In genomic region chr1:208256556-208256955, GRCh38 we compare ENCODE assay signal across 18 cellular contexts. TPM values are rescaled to one million over a fixed set of nuclear protein-coding genes. Genes with fewer than 3 reads are reported as not detected.
DNase-seq lines count a peak whose midpoint lies in the region; ATAC-seq and TF ChIP-seq lines count a peak whose summit lies in the region.
"Had no signal": no experiment of that assay in that cellular context is flagged by ENCODE, and none has a peak within 500 bp of the region (broad histone marks: within the 10 kb centered on the region; RNA-seq: fewer than 3 reads in every experiment).

No MANE protein-coding gene starts in this region.

- no peaks in the 10 kb centered on the region for H3K9me3 ChIP-seq in smooth muscle cell (replicated peaks; ENCODE audit: low read depth)
- H3K9me3 ChIP-seq: HAP-1, SJCRH30 had no signal

- H3K4me2 ChIP-seq in KMS-11, result peak overlapping the region; percentile 46; the same call in 1 of the 2 replicates
- H3K4me2 ChIP-seq in smooth muscle cell, result no peak overlapping the region

- H3K36me3 ChIP-seq in KMS-11 (ENCODE audit: insufficient read depth), result no peaks in the 10 kb centered on the region
- no peaks in the 10 kb centered on the region for H3K36me3 ChIP-seq in smooth muscle cell (ENCODE audit: low read depth)
- H3K36me3 ChIP-seq: HAP-1, SJCRH30 had no signal

- H3K27me3 ChIP-seq in KMS-11 (ENCODE audit: insufficient read depth, low read depth) (no peaks in the 10 kb centered on the region), smooth muscle cell (ENCODE audit: low read depth) (no peaks in the 10 kb centered on the region)
- H3K27me3 ChIP-seq: SJCRH30 had no signal

- H3K9ac ChIP-seq in KMS-11 (no peak overlapping the region), smooth muscle cell (ENCODE audit: low read depth) (no peak overlapping the region)

- ATAC-seq in HG02852 (IDR thresholded peaks at IDR 0.05; ENCODE audit: unreplicated experiment), result no peak
- ATAC-seq: K562 had no signal

- H4K20me1 ChIP-seq in KMS-11 (ENCODE audit: insufficient read depth) (no peaks in the 10 kb centered on the region), smooth muscle cell (ENCODE audit: low read depth) (no peaks in the 10 kb centered on the region)

- DNase-seq in SK-MEL-5 (ENCODE audit: low read depth, low spot score) (peak; percentile 80), fibroblast of gingiva (ENCODE audit: low read depth) (peak; percentile 69), smooth muscle cell (lab: John Stamatoyannopoulos, UW; ENCODE audit: unreplicated experiment) (no peak)
- no peak for DNase-seq in stimulated activated CD4-positive, alpha-beta T cell treated with anti-CD3 and anti-CD28 coated beads, Interleukin-1b, Interleukin-23, amount 100 ng/mL, for 48 hours
- no peak for DNase-seq in activated effector memory CD4-positive, alpha-beta T cell treated with anti-CD3 and anti-CD28 coated beads, Interleukin-2, amount 50 U/mL, for 16 hours
- DNase-seq: ACHN; C1 segment of cervical spinal cord; CD8-positive, alpha-beta memory T cell; DMS53; NCI-H1417 treated with DMSO at 0.1 percent for 48 hours; NCI-H187 treated with DMSO at 0.1 percent for 48 hours; NCI-H345; NCI-H524 treated with DMSO at 0.1 percent for 48 hours had no signal

- in situ Hi-C loops in SK-MEL-5 (cut with HindIII; ENCODE audit: low pct_unique_long_range_greater_than_20kb, low sequenced_read_pairs), result no loop called here

- H3F3A ChIP-seq in smooth muscle cell (ENCODE audit: low read depth), result peaks cover 18% of the 10 kb centered on the region

- TF ChIP-seq CTCF in KMS-11 (conservative IDR thresholded peaks at IDR 0.05; ENCODE audit: low read depth, low read length) (no peak), smooth muscle cell (IDR thresholded peaks at IDR 0.05; ENCODE audit: borderline replicate concordance, insufficient read depth, poor library complexity, severe bottlenecking) (no peak)

- peak overlapping the region; percentile 5; the same call in 1 of the 2 replicates for H2AFZ ChIP-seq in KMS-11 (ENCODE audit: low read depth)
- H2AFZ ChIP-seq in smooth muscle cell (ENCODE audit: low read depth), result no peak overlapping the region

- no peak overlapping the region for H3K27ac ChIP-seq in KMS-11
- H3K27ac ChIP-seq in smooth muscle cell (ENCODE audit: low read depth), result peak overlapping the region; percentile 27
- H3K27ac ChIP-seq: SJCRH30 had no signal

- WGBS in smooth muscle cell (ENCODE audit: low lambda C conversion rate), result 68% methylated on average over 7 of the region's 7 CpGs

- peaks cover 15% of the 10 kb centered on the region for H3K4me1 ChIP-seq in KMS-11 (ENCODE audit: low read depth, poor library complexity, severe bottlenecking)
- H3K4me1 ChIP-seq in smooth muscle cell (ENCODE audit: low read depth), result peaks cover 30% of the 10 kb centered on the region
- H3K4me1 ChIP-seq: HAP-1, SJCRH30 had no signal

- H3K4me3 ChIP-seq in KMS-11 (IDR thresholded peaks at IDR 0.05; ENCODE audit: insufficient read depth, low read depth, low read length) (no peak overlapping the region), smooth muscle cell (no peak overlapping the region)
- H3K4me3 ChIP-seq: HAP-1, K562, SJCRH30 had no signal

- H3K79me2 ChIP-seq in KMS-11 (ENCODE audit: insufficient read depth, low read depth), result no peaks in the 10 kb centered on the region
- H3K79me2 ChIP-seq in smooth muscle cell (ENCODE audit: low read depth), result no peaks in the 10 kb centered on the region

RNA-seq across cellular contexts. Expression of gene PLXNA2, which starts 12.4 kb away (rescaled TPM):
- total RNA-seq in SK-MEL-5 (2014; rRNA removed; shearing (Covaris generic)), result 0.34 and 0.53 TPM in 2 replicates
- 1.3 and 3.1 TPM in 2 replicates for polyA plus RNA-seq in SK-MEL-5 (2015; cell fraction: cytosol; rRNA removed)
- 1.8 and 4.8 TPM in 2 replicates for polyA plus RNA-seq in SK-MEL-5 (2015; cell fraction: nucleus; rRNA removed)
- total RNA-seq in smooth muscle cell, result 8.2 and 12.0 TPM in 2 replicates
- polyA plus RNA-seq in smooth muscle cell, result 8.7 and 15.7 TPM in 2 replicates

Comparison
In these comparisons a context has a peak if more than half of its experiments do, and no peak if none do; other contexts are left out.
1. DNase-seq: peak in SK-MEL-5 (single experiment) and fibroblast of gingiva (single experiment); none in smooth muscle cell (single experiment), stimulated activated CD4-positive, alpha-beta T cell treated with anti-CD3 and anti-CD28 coated beads, Interleukin-1b, Interleukin-23, amount 100 ng/mL, for 48 hours (single experiment) and activated effector memory CD4-positive, alpha-beta T cell treated with anti-CD3 and anti-CD28 coated beads, Interleukin-2, amount 50 U/mL, for 16 hours (single experiment).